ENCODE assay signal across 11 cellular contexts in genomic region chr12:121443911-121444841, GRCh38. TPM values are rescaled to one million over a fixed set of nuclear protein-coding genes. Genes with fewer than 3 reads are reported as not detected.
A peak's percentile ranks its signal among the peaks of the same experiment; 100 is the strongest.
DNase-seq lines count a peak whose midpoint lies in the region; ATAC-seq and TF ChIP-seq lines count a peak whose summit lies in the region.
"Had no signal": no experiment of that assay in that cellular context is flagged by ENCODE, and none has a peak within 500 bp of the region (broad histone marks: within the 10 kb centered on the region; RNA-seq: fewer than 3 reads in every experiment).

No MANE protein-coding gene starts in this region.

- H3K4me3 ChIP-seq in skin epidermis (no peak overlapping the region), mesenchymal stem cell (ENCODE audit: insufficient read depth in 1 of 2, low read depth in 1 of 2, low read length in 2 of 2) (no peak overlapping the region)
- H3K4me3 ChIP-seq: adrenal gland; BLaER1 treated with 17β-estradiol and CSF1 and Interleukin-3, amounts not matched to agents 10 nM and 100 nM had no signal

- H3K27me3 ChIP-seq in mesenchymal stem cell (ENCODE audit: control insufficient read depth in 1 of 2, insufficient read depth in 1 of 2, low read length in 2 of 2) = no peaks in the 10 kb centered on the region
- H3K27me3 ChIP-seq: adrenal gland; BLaER1 treated with 17β-estradiol and CSF1 and Interleukin-3, amounts not matched to agents 10 nM and 100 nM had no signal

- TF ChIP-seq CTCF in VCaP (conservative IDR thresholded peaks at IDR 0.05) = no peak

- H3K79me1 ChIP-seq in mesenchymal stem cell (replicated peaks; ENCODE audit: low read length, poor library complexity, severe bottlenecking) = peaks cover 30% of the 10 kb centered on the region

- H3K14ac ChIP-seq in mesenchymal stem cell (ENCODE audit: low read length in 2 of 2) = no peak overlapping the region

- peaks cover 27 to 67% of the 10 kb centered on the region in 2 experiments for H3K36me3 ChIP-seq in mesenchymal stem cell (ENCODE audit: control insufficient read depth in 1 of 2, insufficient read depth in 2 of 2, low read depth in 1 of 2, low read length in 2 of 2)

- H3K23ac ChIP-seq in mesenchymal stem cell (ENCODE audit: low read length in 2 of 2) = no peak overlapping the region

- no peak overlapping the region for H2AFZ ChIP-seq in mesenchymal stem cell (ENCODE audit: low read depth, low read length)

- no peak overlapping the region for H2BK5ac ChIP-seq in mesenchymal stem cell (ENCODE audit: low read depth, low read length, poor library complexity, severe bottlenecking)

- WGBS in mesenchymal stem cell = 97% methylated on average over 45 of the region's 45 CpGs

- peaks cover 5% of the 10 kb centered on the region for H3K4me1 ChIP-seq in mesenchymal stem cell (ENCODE audit: control insufficient read depth, insufficient read depth, low read depth, low read length)
- H3K4me1 ChIP-seq: adrenal gland had no signal

- H3K9me3 ChIP-seq in mesenchymal stem cell (ENCODE audit: control insufficient read depth, low read length) = no peaks in the 10 kb centered on the region
- H3K9me3 ChIP-seq: adrenal gland, SK-N-SH had no signal

- no peak overlapping the region for H2BK12ac ChIP-seq in mesenchymal stem cell (ENCODE audit: low read length in 2 of 2)

- no peak overlapping the region for H3K18ac ChIP-seq in mesenchymal stem cell (ENCODE audit: low read depth in 1 of 2, low read length in 2 of 2)

- no peak overlapping the region for H2BK15ac ChIP-seq in mesenchymal stem cell (ENCODE audit: low read depth, poor library complexity, severe bottlenecking)

- no peak overlapping the region for H2BK120ac ChIP-seq in mesenchymal stem cell (ENCODE audit: low read depth, low read length)

- no peak overlapping the region for H2AK5ac ChIP-seq in mesenchymal stem cell (ENCODE audit: low read length, severe bottlenecking)

- no peak overlapping the region for H4K91ac ChIP-seq in mesenchymal stem cell (ENCODE audit: low read length)

- no peak overlapping the region for H3K4ac ChIP-seq in mesenchymal stem cell (ENCODE audit: low read depth in 1 of 2, low read length in 2 of 2)

- DNase-seq in ELF-1 (ENCODE audit: low read depth, low spot score) (peak; percentile 36), head of caudate nucleus (peak in 27 of 42 donors; percentile 20 to 74 (median 56)), mesenchymal stem cell (no peak)
- DNase-seq in activated CD4-positive, alpha-beta T cell treated with anti-CD3 and anti-CD28 coated beads, Interleukin-2, amount 50 U/mL, for 48 hours = no peak

- no peak overlapping the region for H3K9ac ChIP-seq in mesenchymal stem cell (ENCODE audit: low read length)
- H3K9ac ChIP-seq: SK-N-SH had no signal

- no peak overlapping the region for H4K8ac ChIP-seq in mesenchymal stem cell (ENCODE audit: low read length)

- ATAC-seq in GM19463 (IDR thresholded peaks at IDR 0.05; ENCODE audit: unreplicated experiment) = no peak

- H3K27ac ChIP-seq in VCaP (0 out of 2 replicates have a peak overlapping the region, but pooled peaks have one; percentile 38), skin epidermis (peak overlapping the region in 16 of 21 experiments; percentile 0 to 79 (median 48)), mesenchymal stem cell (ENCODE audit: low read length, poor library complexity, severe bottlenecking) (no peak overlapping the region)
- H3K27ac ChIP-seq: adrenal gland, HL-60 had no signal

- no peak overlapping the region for H3K4me2 ChIP-seq in mesenchymal stem cell (ENCODE audit: low read length, poor library complexity, severe bottlenecking)
- H3K4me2 ChIP-seq: BLaER1 treated with 17β-estradiol and CSF1 and Interleukin-3, amounts not matched to agents 10 nM and 100 nM; SK-N-SH had no signal

- intact Hi-C loops in head of caudate nucleus (cut with DNase I) = loop anchor here (5.0 kb wide), 1 partner anchor 112 kb away; no protein-coding TSS in a partner anchor

RNA-seq across cellular contexts. Expression of gene RNF34, which starts 44.3 kb away (rescaled TPM):
- 27.9 TPM for polyA plus RNA-seq in mesenchymal stem cell (2013, experiment 1 of 2)
- polyA plus RNA-seq in mesenchymal stem cell (2013, experiment 2 of 2) = 27.6 TPM

Comparison
In these comparisons a context has a peak if more than half of its experiments do, and no peak if none do; other contexts are left out.
1. DNase-seq: peak in ELF-1 (single experiment) and head of caudate nucleus (27 of 42); none in activated CD4-positive, alpha-beta T cell treated with anti-CD3 and anti-CD28 coated beads, Interleukin-2, amount 50 U/mL, for 48 hours (0 of 2) and mesenchymal stem cell (single experiment).